Comparison of ENCODE assay signal across 18 cellular contexts in the genomic region with DNA sequence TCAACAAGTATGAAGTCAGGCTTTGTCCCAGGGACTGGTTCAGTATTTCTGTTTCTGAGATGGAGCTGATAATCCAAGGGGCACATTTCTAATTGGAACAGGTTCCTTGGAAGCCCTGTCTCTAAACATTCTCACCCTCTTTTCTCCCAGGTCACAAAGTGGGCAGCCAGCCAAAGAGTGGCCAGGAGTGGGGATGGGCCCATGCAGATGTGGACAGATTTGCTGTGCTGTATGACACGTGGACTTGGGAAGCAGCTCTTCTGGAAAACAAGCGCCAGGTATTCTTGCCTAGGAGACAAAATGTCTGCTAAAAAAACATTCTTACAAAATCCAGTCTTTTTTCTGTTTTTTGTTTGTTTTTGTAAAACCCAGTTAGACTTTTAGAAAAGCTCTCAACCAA.
A peak's percentile ranks its signal among the peaks of the same experiment; 100 is the strongest.
DNase-seq lines count a peak whose midpoint lies in the region; FAIRE-seq and TF ChIP-seq lines count a peak whose summit lies in the region.
"Had no signal": no experiment of that assay in that cellular context is flagged by ENCODE, and none has a peak within 500 bp of the region (broad histone marks: within the 10 kb centered on the region; RNA-seq: fewer than 3 reads in every experiment).

No MANE protein-coding gene starts in this region.

- no peaks in the 10 kb centered on the region for H3K79me2 ChIP-seq in neural progenitor cell (ENCODE audit: low read depth)

- WGBS in thyroid gland, 2 donors: 41 to 45% methylated on average over 2 of the region's 2 CpGs

- H3K4me1 Mint-ChIP-seq in MCF 10A (ENCODE audit: insufficient read depth, unreplicated experiment) (peaks cover 5% of the 10 kb centered on the region), neural progenitor cell (peaks cover 13% of the 10 kb centered on the region)

- DNase-seq in MCF 10A (ENCODE audit: unreplicated experiment) (peak; percentile 3), breast epithelium (ENCODE audit: low spot score in 2 of 2) (no peak), NCI-H2029 treated with DMSO at 0.1 percent for 48 hours (lab: John Stamatoyannopoulos, UW) (peak; percentile 10), neural progenitor cell (ENCODE audit: low spot score) (no peak), thyroid gland (peak; percentile 21 to 52), HUDEP-2 (lab: John Stamatoyannopoulos, UW; ENCODE audit: unreplicated experiment in 76 of 76) (no peak), HAP-1 (ENCODE audit: low spot score in 2 of 2) (no peak), kidney (no peak)
- DNase-seq: ACHN; Caco-2; CD4-positive, CD25-positive, alpha-beta regulatory T cell; DMS79; HFFc6; NCI-H1105; NCI-H1694 treated with DMSO at 0.1 percent for 48 hours; NCI-H2171; NCI-H446; NCI-H774 had no signal

- intact Hi-C loops in MCF 10A (cut with micrococcal nuclease) (no loop called here), breast epithelium (cut with DNase I; ENCODE audit: low total_unique reads) (no loop called here), thyroid gland (cut with DNase I) (no loop called here), kidney (cut with DNase I) (no loop called here)

- no peaks in the 10 kb centered on the region for H3F3A ChIP-seq in neural progenitor cell (ENCODE audit: low read depth)

- POLR2A ChIA-PET in MCF 10A (lab: Yijun Ruan, JAX): interaction anchor here (1.1 to 1.2 kb wide), 2 partner anchors 11 to 16 kb away, joined by 3 to 4 read pairs; no protein-coding TSS in a partner anchor

- no peaks in the 10 kb centered on the region for H3K36me3 Mint-ChIP-seq in MCF 10A (ENCODE audit: insufficient read depth, unreplicated experiment)
- no peaks in the 10 kb centered on the region for H3K36me3 Mint-ChIP-seq in neural progenitor cell
- H3K36me3 Mint-ChIP-seq: CD4-positive, CD25-positive, alpha-beta regulatory T cell had no signal

- FAIRE-seq in kidney (lab: Jason Lieb, UNC): no peak

- H3K27ac ChIP-seq in breast epithelium: no peak overlapping the region
- no peak overlapping the region for H3K27ac ChIP-seq in neural progenitor cell
- no peak overlapping the region for H3K27ac ChIP-seq in thyroid gland
- no peak overlapping the region for H3K27ac ChIP-seq in kidney (ENCODE audit: low read depth in 2 of 2, low read length in 2 of 2)

- H3K4me1 ChIP-seq in breast epithelium (peaks cover 0 to 5% of the 10 kb centered on the region in 2 donors), neural progenitor cell (peaks cover 11% of the 10 kb centered on the region), thyroid gland (peaks cover 21 to 22% of the 10 kb centered on the region in 2 donors), HAP-1 (no peaks in the 10 kb centered on the region), kidney (ENCODE audit: control insufficient read depth in 1 of 2, insufficient read depth in 1 of 2, low read depth in 1 of 2, low read length in 2 of 2) (peaks cover 0 to 2% of the 10 kb centered on the region in 2 donors)
- H3K4me1 ChIP-seq: Caco-2 had no signal

- H2AFZ ChIP-seq in neural progenitor cell (replicated peaks): peak overlapping the region; percentile 12

- H3K9me3 ChIP-seq in breast epithelium (no peaks in the 10 kb centered on the region), neural progenitor cell (ENCODE audit: low read depth) (no peaks in the 10 kb centered on the region), thyroid gland (no peaks in the 10 kb centered on the region), HAP-1 (no peaks in the 10 kb centered on the region), kidney (ENCODE audit: control insufficient read depth in 1 of 2, low read length in 2 of 2) (no peaks in the 10 kb centered on the region)
- H3K9me3 ChIP-seq: Caco-2 had no signal

- no peaks in the 10 kb centered on the region for H3K27me3 Mint-ChIP-seq in MCF 10A (ENCODE audit: insufficient read depth, unreplicated experiment)
- no peaks in the 10 kb centered on the region for H3K27me3 Mint-ChIP-seq in neural progenitor cell (ENCODE audit: insufficient read depth, low read depth)

- H3K9me3 Mint-ChIP-seq in MCF 10A (ENCODE audit: unreplicated experiment) (no peaks in the 10 kb centered on the region), neural progenitor cell (no peaks in the 10 kb centered on the region)
- H3K9me3 Mint-ChIP-seq: HFFc6 had no signal

- no peak for TF ChIP-seq CTCF in MCF 10A (IDR thresholded peaks at IDR 0.05; ENCODE audit: unreplicated experiment)
- TF ChIP-seq CTCF in breast epithelium (IDR thresholded peaks at IDR 0.05): no peak
- no peak for TF ChIP-seq CTCF in neural progenitor cell (IDR thresholded peaks at IDR 0.05)
- TF ChIP-seq CTCF in thyroid gland (IDR thresholded peaks at IDR 0.05): no peak
- TF ChIP-seq CTCF in kidney (IDR thresholded peaks at IDR 0.05; ENCODE audit: borderline replicate concordance, extremely low read depth, insufficient read depth): no peak

- TF ChIP-seq POLR2A in breast epithelium (IDR thresholded peaks at IDR 0.05): no peak
- TF ChIP-seq POLR2A in thyroid gland (IDR thresholded peaks at IDR 0.05): no peak

- no peaks in the 10 kb centered on the region for H3K27me3 ChIP-seq in breast epithelium
- H3K27me3 ChIP-seq in neural progenitor cell: no peaks in the 10 kb centered on the region
- H3K27me3 ChIP-seq in thyroid gland: no peaks in the 10 kb centered on the region
- peaks cover 4% of the 10 kb centered on the region; the same call in 1 of the 2 replicates for H3K27me3 ChIP-seq in HAP-1 (ENCODE audit: low read depth)

- in situ Hi-C loops in HAP-1 (cut with MboI; ENCODE audit: low sequenced_read_pairs): no loop called here

- H3K27ac Mint-ChIP-seq in MCF 10A (ENCODE audit: low read depth, unreplicated experiment): no peak overlapping the region
- H3K27ac Mint-ChIP-seq in neural progenitor cell: no peak overlapping the region
- H3K27ac Mint-ChIP-seq: CD4-positive, CD25-positive, alpha-beta regulatory T cell had no signal

- H3K4me2 ChIP-seq in neural progenitor cell: no peak overlapping the region

- CTCF ChIA-PET in MCF 10A (lab: Yijun Ruan, JAX): interaction anchor here (0.6 to 1.6 kb wide), 4 partner anchors 11 to 144 kb away, joined by 3 to 5 read pairs (median 3); no protein-coding TSS in a partner anchor

- H3K9ac ChIP-seq in neural progenitor cell (no peak overlapping the region), kidney (ENCODE audit: low read length in 2 of 2) (no peak overlapping the region)

- no peak overlapping the region for H3K4me3 ChIP-seq in breast epithelium
- H3K4me3 ChIP-seq in neural progenitor cell: no peak overlapping the region
- no peak overlapping the region for H3K4me3 ChIP-seq in thyroid gland (replicated peaks in 1 of 3)
- no peak overlapping the region for H3K4me3 ChIP-seq in HAP-1
- H3K4me3 ChIP-seq in kidney (ENCODE audit: low read length in 2 of 2): no peak overlapping the region

- no peaks in the 10 kb centered on the region for H4K20me1 ChIP-seq in neural progenitor cell (ENCODE audit: low read depth)

- no peaks in the 10 kb centered on the region for H3K36me3 ChIP-seq in breast epithelium
- H3K36me3 ChIP-seq in neural progenitor cell: no peaks in the 10 kb centered on the region
- no peaks in the 10 kb centered on the region for H3K36me3 ChIP-seq in thyroid gland
- H3K36me3 ChIP-seq in HAP-1 (replicated peaks): no peaks in the 10 kb centered on the region
- H3K36me3 ChIP-seq in kidney (ENCODE audit: control insufficient read depth in 1 of 2, insufficient read depth in 2 of 2, low read length in 2 of 2): no peaks in the 10 kb centered on the region

- no TSS peak for BruUV-seq in MCF 10A (replicated peaks; lab: Mats Ljungman, UMichigan)

- H3K4me3 Mint-ChIP-seq in MCF 10A (ENCODE audit: unreplicated experiment) (no peak overlapping the region), neural progenitor cell (no peak overlapping the region)
- H3K4me3 Mint-ChIP-seq: CD4-positive, CD25-positive, alpha-beta regulatory T cell; HFFc6 had no signal

Comparison
In these comparisons a context has a peak if more than half of its experiments do, and no peak if none do; other contexts are left out.
1. DNase-seq: peak in MCF 10A (single experiment), NCI-H2029 treated with DMSO at 0.1 percent for 48 hours (single experiment) and thyroid gland (2 of 2); none in breast epithelium (0 of 2), neural progenitor cell (single experiment), HUDEP-2 (0 of 76), HAP-1 (0 of 2) and kidney (single experiment).